21 cellular contexts compared by ENCODE assay signal in the genomic region with DNA sequence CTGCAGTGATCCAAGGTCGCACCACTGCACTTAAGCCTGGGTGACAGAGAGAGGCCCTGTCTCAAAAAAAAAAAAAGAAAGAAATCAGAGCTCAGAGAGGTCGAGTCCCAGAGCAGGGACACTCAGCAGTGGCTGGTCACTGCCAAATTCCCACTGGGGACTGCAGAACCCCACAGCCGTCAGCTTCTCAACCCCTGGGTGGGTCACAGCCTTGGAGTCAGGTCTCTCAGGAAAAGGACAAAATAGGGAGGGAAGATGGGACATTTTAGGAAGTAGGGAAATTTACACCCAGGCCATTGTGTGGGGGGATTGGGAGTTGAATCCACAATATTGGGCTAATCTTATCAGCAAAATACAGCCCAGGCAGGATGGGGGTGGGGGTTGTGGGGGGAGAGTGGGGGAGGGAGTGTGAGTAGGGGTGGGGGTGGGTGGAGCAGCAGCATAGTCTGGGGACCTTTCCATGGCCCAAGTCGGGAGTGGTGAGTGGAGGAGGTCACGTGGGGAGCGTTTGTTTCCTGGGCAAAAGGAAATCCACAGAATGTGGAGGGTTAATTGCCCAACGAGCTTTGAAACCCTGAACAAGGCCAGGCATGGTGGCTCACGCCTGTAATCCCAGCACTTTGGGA. TPM values are rescaled to one million over a fixed set of nuclear protein-coding genes. Genes with fewer than 3 reads are reported as not detected.
"Had no signal": no experiment of that assay in that cellular context is flagged by ENCODE, and none has a peak within 500 bp of the region (broad histone marks: within the 10 kb centered on the region; RNA-seq: fewer than 3 reads in every experiment).

No MANE protein-coding gene starts in this region.

- DNase-seq: activated CD4-positive, alpha-beta memory T cell treated with anti-CD3 and anti-CD28 coated beads, Interleukin-2, amount 10 ng/mL, durations not matched to agents 7 days and 5 days; activated CD4-positive, alpha-beta T cell treated with anti-CD3 and anti-CD28 coated beads, Interleukin-2, amount 10 ng/mL, durations not matched to agents 24 days and 14 days; activated effector memory CD4-positive, alpha-beta T cell treated with anti-CD3 and anti-CD28 coated beads, Interleukin-2, amount 50 U/mL, for 16 hours; adrenal gland; brain microvascular endothelial cell; caudate nucleus; colonic mucosa; dorsolateral prefrontal cortex; effector memory CD8-positive, alpha-beta T cell; esophagus squamous epithelium; heart left ventricle; ovary; stimulated activated CD4-positive, alpha-beta T cell treated with anti-CD3 and anti-CD28 coated beads, Interleukin-12 subunit alpha, Interleukin-12 subunit beta, amount 100 ng/mL, for 4 hours; stimulated activated CD4-positive, alpha-beta T cell treated with anti-CD3 and anti-CD28 coated beads, Interleukin-4, amount 100 ng/mL, for 4 hours; substantia nigra; thyroid gland had no signal

- H3K4me3 ChIP-seq: adrenal gland, ascending aorta, colonic mucosa, dorsolateral prefrontal cortex, esophagus squamous epithelium, gastroesophageal sphincter, heart left ventricle, ovary, thyroid gland had no signal

- H3K36me3 ChIP-seq: brain microvascular endothelial cell, colonic mucosa, ovary, thyroid gland had no signal

- H3K27ac ChIP-seq: adrenal gland, ascending aorta, brain microvascular endothelial cell, colonic mucosa, dorsolateral prefrontal cortex, esophagus squamous epithelium, gastroesophageal sphincter, heart left ventricle, ovary, thyroid gland, VCaP had no signal

- FAIRE-seq: islet of Langerhans had no signal

- H3K27me3 ChIP-seq: adrenal gland, ascending aorta, brain microvascular endothelial cell, ovary, thyroid gland had no signal

- H3K4me1 ChIP-seq: ascending aorta, colonic mucosa, thyroid gland had no signal

RNA-seq across cellular contexts. Expression of gene CCDC194, which starts 5.0 kb away (rescaled TPM):
- polyA plus RNA-seq: right cardiac atrium had no signal
